31 cellular contexts compared by ENCODE assay signal in the genomic region with DNA sequence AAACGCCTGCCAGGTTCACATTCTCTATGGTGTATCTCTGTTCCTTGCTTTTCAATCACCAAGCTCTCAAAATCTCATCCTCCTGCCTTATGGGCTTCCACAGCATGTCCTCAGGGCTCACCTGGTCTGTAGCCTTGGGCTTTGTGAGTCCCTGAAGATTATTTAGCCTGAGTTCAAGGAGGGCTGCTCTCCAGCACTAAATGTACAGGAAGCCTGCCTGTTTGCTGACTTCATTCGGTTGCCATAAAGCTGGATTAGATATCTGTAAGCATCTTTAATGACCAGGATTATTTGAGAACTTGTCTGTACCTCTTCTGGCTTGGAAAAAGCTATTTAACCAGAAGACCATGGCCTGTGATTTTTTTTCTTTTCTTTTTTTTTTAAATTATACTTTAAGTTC. TPM values are rescaled to one million over a fixed set of nuclear protein-coding genes. Genes with fewer than 3 reads are reported as not detected.
"Had no signal": no experiment of that assay in that cellular context is flagged by ENCODE, and none has a peak within 500 bp of the region (broad histone marks: within the 10 kb centered on the region; RNA-seq: fewer than 3 reads in every experiment).

No MANE protein-coding gene starts in this region.

- FAIRE-seq: TTC549 had no signal

- H3K36me3 ChIP-seq: ascending aorta, Peyer's patch, SJSA1 had no signal

- H3K27ac ChIP-seq: ascending aorta, SJSA1 had no signal

- H3K9me3 ChIP-seq: ascending aorta, Peyer's patch, SJSA1, SK-N-SH had no signal

- DNase-seq: activated CD4-positive, alpha-beta T cell treated with anti-CD3 and anti-CD28 coated beads for 36 hours; activated CD4-positive, alpha-beta T cell treated with anti-CD3 and anti-CD28 coated beads, Interleukin-2, amount 10 ng/mL, durations not matched to agents 7 days and 5 days; activated CD4-positive, alpha-beta T cell treated with anti-CD3 and anti-CD28 coated beads, Interleukin-2, amount 50 U/mL, for 48 hours; activated CD8-positive, alpha-beta memory T cell treated with anti-CD3 and anti-CD28 coated beads, Interleukin-2, amount 50 U/mL, for 48 hours; activated CD8-positive, alpha-beta T cell treated with anti-CD3 and anti-CD28 coated beads, Interleukin-2, amount 10 ng/mL, durations not matched to agents 7 days and 5 days; activated effector memory CD4-positive, alpha-beta T cell treated with Interleukin-2 at 50 U/mL for 16 hours; activated naive CD4-positive, alpha-beta T cell treated with Interleukin-2 at 50 U/mL for 16 hours; activated naive CD8-positive, alpha-beta T cell treated with anti-CD3 and anti-CD28 coated beads, Interleukin-2, amount 10 ng/mL, durations not matched to agents 7 days and 5 days; activated T-cell treated with anti-CD3 and anti-CD28 coated beads, Interleukin-2, amount 50 U/mL, for 48 hours; amygdala; Kasumi-1; KG1; MM.1S; MV-4-11; NCI-H1092; NCI-H1436 treated with DMSO at 0.1 percent for 48 hours; NCI-H1694 treated with DMSO at 0.1 percent for 48 hours; NCI-H2029; NCI-H510A; NCI-H526; NCI-H774; Peyer's patch; RPMI8226; SHP77 treated with DMSO at 0.1 percent for 48 hours; SK-N-SH had no signal

- H3K4me3 ChIP-seq: ascending aorta, Peyer's patch, SJSA1 had no signal

- H3K4me2 ChIP-seq: SK-N-SH had no signal

- H3K9ac ChIP-seq: SK-N-SH had no signal

- H3K4me1 ChIP-seq: ascending aorta, SJSA1 had no signal

- ATAC-seq: activated CD4-positive, alpha-beta T cell treated with anti-CD3 and anti-CD28 coated beads for 36 hours; activated CD4-positive, CD25-positive, alpha-beta regulatory T cell treated with anti-CD3 and anti-CD28 coated beads, Interleukin-2, amount 50 U/mL, for 24 hours; activated CD8-positive, alpha-beta T cell treated with anti-CD3 and anti-CD28 coated beads, Interleukin-2, amount 10 ng/mL, durations not matched to agents 7 days and 5 days; WTC11 had no signal

- H3K27me3 ChIP-seq: ascending aorta, Peyer's patch, SJSA1 had no signal

RNA-seq across cellular contexts. Expression of a gene that starts 6.9 kb away (rescaled TPM):
- total RNA-seq: ascending aorta, cardiac septum, SJSA1 had no signal
- polyA plus RNA-seq: SK-N-SH had no signal

RNA-seq across cellular contexts. Expression of a gene that starts 49.5 kb away (rescaled TPM):
- total RNA-seq: activated CD4-positive, alpha-beta T cell treated with anti-CD3 and anti-CD28 coated beads for 36 hours; activated CD4-positive, alpha-beta T cell treated with anti-CD3 and anti-CD28 coated beads, Interleukin-2, amount 10 ng/mL, durations not matched to agents 7 days and 5 days; activated CD8-positive, alpha-beta T cell treated with anti-CD3 and anti-CD28 coated beads, Interleukin-2, amount 10 ng/mL, durations not matched to agents 7 days and 5 days; activated naive CD8-positive, alpha-beta T cell treated with anti-CD3 and anti-CD28 coated beads, Interleukin-2, amount 10 ng/mL, durations not matched to agents 7 days and 5 days; SJSA1 had no signal
- polyA plus RNA-seq: SK-N-SH had no signal
